Comparison of ENCODE assay signal across 24 cellular contexts in genomic region chr10:442209-442608, GRCh38.
A peak's percentile ranks its signal among the peaks of the same experiment; 100 is the strongest.
DNase-seq lines count a peak whose midpoint lies in the region; ATAC-seq, FAIRE-seq and TF ChIP-seq lines count a peak whose summit lies in the region.
"Had no signal": no experiment of that assay in that cellular context is flagged by ENCODE, and none has a peak within 500 bp of the region (broad histone marks: within the 10 kb centered on the region; RNA-seq: fewer than 3 reads in every experiment).

No MANE protein-coding gene starts in this region.

- H3K27me3 Mint-ChIP-seq in activated CD4-positive, alpha-beta T cell treated with anti-CD3 and anti-CD28 coated beads, Interleukin-2, amount 10 ng/mL, durations not matched to agents 24 days and 14 days, result peaks cover 4% of the 10 kb centered on the region
- H3K27me3 Mint-ChIP-seq in glutamatergic neuron (ENCODE audit: unreplicated experiment) (peaks cover 15% of the 10 kb centered on the region), nephron progenitor cell (ENCODE audit: low read depth, poor library complexity) (no peaks in the 10 kb centered on the region)
- H3K27me3 Mint-ChIP-seq: CD4-positive, alpha-beta T cell had no signal

- H3K4me1 ChIP-seq in small intestine (ENCODE audit: control insufficient read depth in 2 of 2, insufficient read depth in 1 of 2, low read depth in 1 of 2, low read length in 1 of 2), result no peaks in the 10 kb centered on the region
- H3K4me1 ChIP-seq: A549; BLaER1 treated with 17β-estradiol and CSF1 and Interleukin-3, amounts not matched to agents 10 nM and 100 nM; HAP-1 had no signal

- TF ChIP-seq CTCF in glutamatergic neuron (IDR thresholded peaks at IDR 0.05; ENCODE audit: partially characterized antibody, unreplicated experiment), result no peak
- no peak for TF ChIP-seq CTCF in nephron progenitor cell (IDR thresholded peaks at IDR 0.05)

- H3K27me3 ChIP-seq in small intestine (ENCODE audit: control insufficient read depth in 2 of 2, insufficient read depth in 2 of 2, low read length in 2 of 2), result no peaks in the 10 kb centered on the region
- H3K27me3 ChIP-seq: BE2C; BLaER1 treated with 17β-estradiol and CSF1 and Interleukin-3, amounts not matched to agents 10 nM and 100 nM had no signal

- H3K4me3 Mint-ChIP-seq in activated CD4-positive, alpha-beta T cell treated with anti-CD3 and anti-CD28 coated beads, Interleukin-2, amount 10 ng/mL, durations not matched to agents 24 days and 14 days, result no peak overlapping the region
- H3K4me3 Mint-ChIP-seq in glutamatergic neuron (ENCODE audit: unreplicated experiment) (peak overlapping the region; percentile 53), nephron progenitor cell (no peak overlapping the region)
- H3K4me3 Mint-ChIP-seq: CD14-positive monocyte; CD4-positive, alpha-beta T cell; CD8-positive, alpha-beta memory T cell; HFFc6 had no signal

- no peaks in the 10 kb centered on the region for H3K9me3 ChIP-seq in small intestine (ENCODE audit: control insufficient read depth, low read depth)
- H3K9me3 ChIP-seq: A549; BE2C; BLaER1 treated with 17β-estradiol and CSF1 and Interleukin-3, amounts not matched to agents 10 nM and 100 nM; HAP-1 had no signal

- intact Hi-C loops in activated CD4-positive, alpha-beta T cell treated with anti-CD3 and anti-CD28 coated beads, Interleukin-2, amount 10 ng/mL, durations not matched to agents 24 days and 14 days (cut with micrococcal nuclease), result no loop called here

- DNase-seq in activated CD4-positive, alpha-beta T cell treated with anti-CD3 and anti-CD28 coated beads, Interleukin-2, amount 10 ng/mL, durations not matched to agents 24 days and 14 days, result peak; percentile 49
- no peak for DNase-seq in activated CD4-positive, alpha-beta T cell treated with anti-CD3 and anti-CD28 coated beads for 1 hour
- DNase-seq in glutamatergic neuron, result no peak
- no peak for DNase-seq in nephron progenitor cell
- no peak for DNase-seq in small intestine
- DNase-seq: 8988T; ACHN; AML-193; BE2C; CD4-positive, alpha-beta T cell; CD8-positive, alpha-beta memory T cell; DMS53; DMS79 treated with DMSO at 0.1 percent for 48 hours; GF-D8; GOT3; HFFc6 had no signal

- no peak overlapping the region for H3K4me3 ChIP-seq in small intestine (ENCODE audit: low read depth in 1 of 2, low read length in 2 of 2)
- H3K4me3 ChIP-seq: A549; BLaER1 treated with 17β-estradiol and CSF1 and Interleukin-3, amounts not matched to agents 10 nM and 100 nM; HAP-1 had no signal

- no peak overlapping the region for H3K27ac ChIP-seq in small intestine (ENCODE audit: low read depth in 1 of 2, low read length in 1 of 2)
- H3K27ac ChIP-seq: A549; BLaER1 treated with 17β-estradiol and CSF1 and Interleukin-3, amounts not matched to agents 10 nM and 100 nM had no signal

- H3K36me3 ChIP-seq in small intestine (ENCODE audit: control insufficient read depth in 2 of 2, insufficient read depth in 2 of 2, low read length in 2 of 2), result no peaks in the 10 kb centered on the region
- H3K36me3 ChIP-seq: BE2C, HAP-1 had no signal

- ATAC-seq in GM18502 (IDR thresholded peaks at IDR 0.05; ENCODE audit: poor library complexity, unreplicated experiment), result no peak
- ATAC-seq: A549 had no signal

- FAIRE-seq in small intestine (lab: Jason Lieb, UNC), result no peak
- FAIRE-seq: A549, D721Med, GM12891, H54 had no signal

- no peak overlapping the region for H3K27ac Mint-ChIP-seq in activated CD4-positive, alpha-beta T cell treated with anti-CD3 and anti-CD28 coated beads, Interleukin-2, amount 10 ng/mL, durations not matched to agents 24 days and 14 days
- H3K27ac Mint-ChIP-seq in glutamatergic neuron (ENCODE audit: unreplicated experiment) (peak overlapping the region; percentile 82), nephron progenitor cell (peak overlapping the region; percentile 3)
- H3K27ac Mint-ChIP-seq: CD14-positive monocyte; CD4-positive, alpha-beta T cell; CD8-positive, alpha-beta memory T cell; HFFc6 had no signal

- no peaks in the 10 kb centered on the region for H3K9me3 Mint-ChIP-seq in activated CD4-positive, alpha-beta T cell treated with anti-CD3 and anti-CD28 coated beads, Interleukin-2, amount 10 ng/mL, durations not matched to agents 24 days and 14 days
- peaks cover 16% of the 10 kb centered on the region for H3K9me3 Mint-ChIP-seq in glutamatergic neuron (ENCODE audit: unreplicated experiment)
- H3K9me3 Mint-ChIP-seq in nephron progenitor cell, result peaks cover 12% of the 10 kb centered on the region
- H3K9me3 Mint-ChIP-seq: CD4-positive, alpha-beta T cell; HFFc6 had no signal

- WGBS in small intestine, 3 donors, result 94 to 98% (median 97%) methylated on average over 6 of the region's 6 CpGs

- H3K4me1 Mint-ChIP-seq in activated CD4-positive, alpha-beta T cell treated with anti-CD3 and anti-CD28 coated beads, Interleukin-2, amount 10 ng/mL, durations not matched to agents 24 days and 14 days, result peaks cover 8% of the 10 kb centered on the region
- H3K4me1 Mint-ChIP-seq in glutamatergic neuron (ENCODE audit: low read depth, unreplicated experiment) (peaks cover 16% of the 10 kb centered on the region), nephron progenitor cell (peaks cover 13% of the 10 kb centered on the region)
- H3K4me1 Mint-ChIP-seq: CD14-positive monocyte had no signal

- H3K36me3 Mint-ChIP-seq in activated CD4-positive, alpha-beta T cell treated with anti-CD3 and anti-CD28 coated beads, Interleukin-2, amount 10 ng/mL, durations not matched to agents 24 days and 14 days (ENCODE audit: low read depth), result peaks cover 5% of the 10 kb centered on the region
- peaks cover 31% of the 10 kb centered on the region for H3K36me3 Mint-ChIP-seq in glutamatergic neuron (ENCODE audit: unreplicated experiment)
- peaks cover 75% of the 10 kb centered on the region for H3K36me3 Mint-ChIP-seq in nephron progenitor cell (ENCODE audit: low read depth)
- H3K36me3 Mint-ChIP-seq: CD14-positive monocyte had no signal
